In the genomic region with DNA sequence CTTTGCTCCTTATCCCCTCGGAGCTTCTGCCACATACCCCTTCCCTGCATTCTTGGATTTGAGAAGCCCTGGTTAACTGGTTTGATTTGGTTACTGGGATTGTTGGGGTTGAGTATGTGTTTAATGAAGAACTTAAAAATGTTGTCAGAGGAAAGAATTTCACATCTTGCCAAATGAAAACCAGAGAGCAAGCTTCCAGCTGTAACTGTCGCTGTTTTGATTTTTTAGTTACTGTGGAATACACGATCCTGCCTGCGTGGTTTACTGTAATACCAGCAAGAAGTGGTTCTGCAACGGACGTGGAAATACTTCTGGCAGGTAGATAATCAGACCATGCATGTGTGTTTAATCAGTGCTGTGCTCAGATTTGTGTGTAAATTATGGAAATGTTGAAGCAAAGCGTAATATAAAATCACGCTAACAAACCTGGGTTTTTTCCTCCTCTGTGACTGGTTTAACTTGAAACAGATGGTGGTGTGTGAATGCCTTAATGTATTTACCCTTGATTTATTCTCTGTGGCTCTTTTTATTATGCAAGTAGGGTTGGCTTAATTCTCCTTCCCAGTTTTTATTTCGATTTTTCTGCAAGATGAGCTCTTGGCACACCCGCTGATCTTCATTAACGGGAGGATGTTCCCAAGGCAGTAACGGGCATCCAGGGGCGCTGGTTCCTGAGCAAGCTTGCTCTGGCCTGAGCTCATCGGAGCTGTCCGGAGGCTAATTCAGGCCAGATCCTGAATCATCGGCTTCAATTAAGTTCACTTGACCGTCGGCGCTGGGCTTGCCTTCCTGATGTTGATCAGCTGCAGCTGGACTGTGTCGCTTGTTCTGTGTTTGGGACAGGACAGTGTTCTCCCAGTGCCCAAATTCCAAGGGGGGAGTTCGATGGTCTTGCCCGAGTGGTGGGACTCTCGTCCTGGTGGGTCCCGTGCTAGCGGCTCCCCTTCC, we compare ENCODE assay signal across 10 cellular contexts.
DNase-seq lines count a peak whose midpoint lies in the region; ATAC-seq and TF ChIP-seq lines count a peak whose summit lies in the region.
"Had no signal": no experiment of that assay in that cellular context is flagged by ENCODE, and none has a peak within 500 bp of the region (broad histone marks: within the 10 kb centered on the region; RNA-seq: fewer than 3 reads in every experiment).

No MANE protein-coding gene starts in this region.

- H3K27me3 Mint-ChIP-seq in nephron progenitor cell (ENCODE audit: low read depth, poor library complexity), result no peaks in the 10 kb centered on the region
- H3K27me3 Mint-ChIP-seq: CD4-positive, alpha-beta memory T cell had no signal

- peaks cover 68% of the 10 kb centered on the region for H3K36me3 ChIP-seq in OCI-LY1 (ENCODE audit: insufficient read depth, low read length)

- TF ChIP-seq CTCF in OCI-LY1 (IDR thresholded peaks at IDR 0.05; ENCODE audit: low read length) (peak; percentile 28; the same call in 1 of the 2 replicates), nephron progenitor cell (IDR thresholded peaks at IDR 0.05) (no peak)

- H3K9me2 ChIP-seq in OCI-LY1 (ENCODE audit: low read depth, low read length), result no peaks in the 10 kb centered on the region

- H3K27ac ChIP-seq in OCI-LY1 (ENCODE audit: low read depth, low read length, poor library complexity, severe bottlenecking), result peak overlapping the region; percentile 34

- H3K9me3 ChIP-seq in OCI-LY1 (ENCODE audit: low read length), result no peaks in the 10 kb centered on the region

- no peaks in the 10 kb centered on the region for H3K27me3 ChIP-seq in OCI-LY1 (ENCODE audit: insufficient read depth, low read length)

- H4K20me1 ChIP-seq in OCI-LY1 (ENCODE audit: insufficient read depth, low read length), result no peaks in the 10 kb centered on the region

- H3K9me3 Mint-ChIP-seq in nephron progenitor cell, result no peaks in the 10 kb centered on the region

- peaks cover 59% of the 10 kb centered on the region for H3K4me1 ChIP-seq in OCI-LY1 (ENCODE audit: insufficient read depth, low read length, severe bottlenecking)

- peak; percentile 80 for DNase-seq in AG08395 (ENCODE audit: low spot score)
- DNase-seq in epidermal melanocyte (ENCODE audit: insufficient read length, low spot score), result peak; percentile 62
- DNase-seq in nephron progenitor cell, result no peak
- DNase-seq in DMS79 (lab: John Stamatoyannopoulos, UW), result no peak
- no peak for DNase-seq in NCI-H2081 (lab: John Stamatoyannopoulos, UW)
- DNase-seq in kidney glomerular epithelial cell (lab: John Stamatoyannopoulos, UW), result no peak
- DNase-seq: NCI-H187 treated with DMSO at 0.1 percent for 48 hours had no signal

- H3K27ac Mint-ChIP-seq in nephron progenitor cell, result peak overlapping the region; percentile 41

- H3K79me2 ChIP-seq in OCI-LY1 (ENCODE audit: insufficient read depth, low read length), result peaks cover 38% of the 10 kb centered on the region

- H3K4me3 ChIP-seq in OCI-LY1 (ENCODE audit: low read depth, low read length, poor library complexity, severe bottlenecking), result no peak overlapping the region

- peaks cover 6% of the 10 kb centered on the region for H3K36me3 Mint-ChIP-seq in nephron progenitor cell (ENCODE audit: low read depth)

- H3F3A ChIP-seq in OCI-LY1 (ENCODE audit: insufficient read depth, low read length), result no peaks in the 10 kb centered on the region

- no peak overlapping the region for H2AFZ ChIP-seq in OCI-LY1 (ENCODE audit: low read length)

- peaks cover 80% of the 10 kb centered on the region for H3K4me1 Mint-ChIP-seq in nephron progenitor cell

- H3K9ac ChIP-seq in OCI-LY1 (ENCODE audit: low read length), result peak overlapping the region; percentile 17; the same call in 1 of the 2 replicates

- no peak overlapping the region for H3K4me2 ChIP-seq in OCI-LY1 (ENCODE audit: low read length)

- peak overlapping the region; percentile 71 for H3K4me3 Mint-ChIP-seq in nephron progenitor cell

- ATAC-seq in HG03439 (IDR thresholded peaks at IDR 0.05; ENCODE audit: unreplicated experiment), result no peak

Comparison
In these comparisons a context has a peak if more than half of its experiments do, and no peak if none do; other contexts are left out.
1. DNase-seq: peak in AG08395 (single experiment) and epidermal melanocyte (single experiment); none in nephron progenitor cell (single experiment), DMS79 (single experiment), NCI-H2081 (0 of 2) and kidney glomerular epithelial cell (single experiment).